ENCODE assay signal across 9 cellular contexts in genomic region chr11:119356349-119357031, GRCh38. TPM values are rescaled to one million over a fixed set of nuclear protein-coding genes. Genes with fewer than 3 reads are reported as not detected.
DNase-seq lines count a peak whose midpoint lies in the region; ATAC-seq and TF ChIP-seq lines count a peak whose summit lies in the region.
"Had no signal": no experiment of that assay in that cellular context is flagged by ENCODE, and none has a peak within 500 bp of the region (broad histone marks: within the 10 kb centered on the region; RNA-seq: fewer than 3 reads in every experiment).

No MANE protein-coding gene starts in this region.

- intact Hi-C loops in CD14-positive monocyte (cut with micrococcal nuclease): loop anchor here (2.0 kb wide), 2 partner anchors 116 to 118 kb away; no protein-coding TSS in a partner anchor
- intact Hi-C loops in colonic mucosa (cut with DNase I): loop anchor here (2.0 kb wide), 2 partner anchors 16 to 118 kb away; no protein-coding TSS in a partner anchor

- H3K36me3 ChIP-seq in colonic mucosa: no peaks in the 10 kb centered on the region

- H3K27ac ChIP-seq in colonic mucosa: no peak overlapping the region

- no peaks in the 10 kb centered on the region for H3K36me3 Mint-ChIP-seq in CD14-positive monocyte
- H3K36me3 Mint-ChIP-seq in activated CD4-positive, alpha-beta T cell treated with anti-CD3 and anti-CD28 coated beads, Interleukin-2, amount 10 ng/mL, durations not matched to agents 7 days and 5 days (ENCODE audit: low read depth): no peaks in the 10 kb centered on the region

- peaks cover 0 to 2% (median 0%) of the 10 kb centered on the region in 7 donors for H3K9me3 Mint-ChIP-seq in CD14-positive monocyte
- H3K9me3 Mint-ChIP-seq in activated CD4-positive, alpha-beta T cell treated with anti-CD3 and anti-CD28 coated beads, Interleukin-2, amount 10 ng/mL, durations not matched to agents 7 days and 5 days: no peaks in the 10 kb centered on the region

- ATAC-seq in GM21786 (IDR thresholded peaks at IDR 0.05; ENCODE audit: unreplicated experiment) (peak; percentile 68), left lobe of liver (peak; percentile 80)

- H3K27me3 Mint-ChIP-seq in CD14-positive monocyte (ENCODE audit: low read depth in 3 of 3): peaks cover 29 to 50% (median 30%) of the 10 kb centered on the region in 3 donors
- peaks cover 32% of the 10 kb centered on the region for H3K27me3 Mint-ChIP-seq in activated CD4-positive, alpha-beta T cell treated with anti-CD3 and anti-CD28 coated beads, Interleukin-2, amount 10 ng/mL, durations not matched to agents 7 days and 5 days

- DNase-seq in CD14-positive monocyte (ENCODE audit: low spot score) (peak; percentile 74), NCI-H1092 treated with DMSO at 0.1 percent for 48 hours (lab: John Stamatoyannopoulos, UW) (peak; percentile 43), colonic mucosa (peak; percentile 87), left lobe of liver (ENCODE audit: low spot score) (peak; percentile 77), DMS53 treated with DMSO at 0.1 percent for 48 hours (lab: John Stamatoyannopoulos, UW; ENCODE audit: unreplicated experiment) (no peak)
- DNase-seq in activated CD4-positive, alpha-beta T cell treated with anti-CD3 and anti-CD28 coated beads, Interleukin-2, amount 10 ng/mL, durations not matched to agents 7 days and 5 days: peak; percentile 74
- DNase-seq in stimulated activated CD4-positive, alpha-beta T cell treated with anti-CD3 and anti-CD28 coated beads, Interleukin-4, amount 100 ng/mL, for 1 hour: peak; percentile 75

- no peaks in the 10 kb centered on the region for H3K4me1 ChIP-seq in colonic mucosa

- peak overlapping the region; percentile 73 to 75 for H3K9ac ChIP-seq in colonic mucosa (ENCODE audit: low read depth in 2 of 2, low read length in 2 of 2)

- POLR2A ChIA-PET in activated CD4-positive, alpha-beta T cell treated with anti-CD3 and anti-CD28 coated beads, Interleukin-2, amount 10 ng/mL, durations not matched to agents 7 days and 5 days (lab: Charles Lee): interaction anchor here (0.6 kb wide), 1 partner anchor 330 kb away, joined by 3 read pairs; no protein-coding TSS in a partner anchor

- H3K4me3 ChIP-seq in colonic mucosa: peak overlapping the region; percentile 49

- peak overlapping the region in 3 of 7 donors; percentile 27 to 84 (median 63) for H3K27ac Mint-ChIP-seq in CD14-positive monocyte
- H3K27ac Mint-ChIP-seq in activated CD4-positive, alpha-beta T cell treated with anti-CD3 and anti-CD28 coated beads, Interleukin-2, amount 10 ng/mL, durations not matched to agents 7 days and 5 days: peak overlapping the region; percentile 7

- CTCF ChIA-PET in activated CD4-positive, alpha-beta T cell treated with anti-CD3 and anti-CD28 coated beads, Interleukin-2, amount 10 ng/mL, durations not matched to agents 7 days and 5 days (lab: Charles Lee): interaction anchor here (0.6 to 5.1 kb wide), 36 partner anchors 8 to 901 kb away, joined by 3 to 99 read pairs (median 4); partner anchors contain the start of genes C1QTNF5, MFRP and USP2

- TF ChIP-seq CTCF in CD14-positive monocyte (IDR thresholded peaks at IDR 0.05) (peak; percentile 100), colonic mucosa (IDR thresholded peaks at IDR 0.05) (peak; percentile 90)

- H3K27me3 ChIP-seq in colonic mucosa: no peaks in the 10 kb centered on the region

- H3K4me1 Mint-ChIP-seq in CD14-positive monocyte: peaks cover 11% of the 10 kb centered on the region
- H3K4me1 Mint-ChIP-seq in activated CD4-positive, alpha-beta T cell treated with anti-CD3 and anti-CD28 coated beads, Interleukin-2, amount 10 ng/mL, durations not matched to agents 7 days and 5 days: peaks cover 16% of the 10 kb centered on the region

- H3K9me3 ChIP-seq in colonic mucosa: no peaks in the 10 kb centered on the region

- peak overlapping the region; percentile 85 to 98 for H3K4me3 Mint-ChIP-seq in CD14-positive monocyte
- peak overlapping the region; percentile 76 for H3K4me3 Mint-ChIP-seq in activated CD4-positive, alpha-beta T cell treated with anti-CD3 and anti-CD28 coated beads, Interleukin-2, amount 10 ng/mL, durations not matched to agents 7 days and 5 days

RNA-seq across cellular contexts. Expression of gene MFRP, which starts 10.0 kb away (rescaled TPM):
- not detected for polyA plus RNA-seq in CD14-positive monocyte
- total RNA-seq in activated CD4-positive, alpha-beta T cell treated with anti-CD3 and anti-CD28 coated beads, Interleukin-2, amount 10 ng/mL, durations not matched to agents 7 days and 5 days: not detected
- total RNA-seq in colonic mucosa: not detected
- not detected for total RNA-seq in left lobe of liver
- total RNA-seq: LHCN-M2 had no signal

RNA-seq across cellular contexts. Expression of gene C1QTNF5, which starts 15.8 kb away (rescaled TPM):
- not detected for polyA plus RNA-seq in CD14-positive monocyte
- total RNA-seq in activated CD4-positive, alpha-beta T cell treated with anti-CD3 and anti-CD28 coated beads, Interleukin-2, amount 10 ng/mL, durations not matched to agents 7 days and 5 days: not detected
- total RNA-seq in colonic mucosa (1 to 10 TPM; 5.3 to 8.7 TPM), left lobe of liver (4.7 TPM)

RNA-seq across cellular contexts. Expression of gene RNF26, which starts 22.2 kb away (rescaled TPM):
- polyA plus RNA-seq in CD14-positive monocyte: 10 to 100 TPM; 20.5 to 27.6 TPM
- 10 to 100 TPM; 38.3 to 38.8 TPM for total RNA-seq in activated CD4-positive, alpha-beta T cell treated with anti-CD3 and anti-CD28 coated beads, Interleukin-2, amount 10 ng/mL, durations not matched to agents 7 days and 5 days
- total RNA-seq in colonic mucosa (10 to 100 TPM; 22.9 to 46.6 TPM), left lobe of liver (15.0 TPM)

RNA-seq across cellular contexts. Expression of gene USP2, which starts 25.0 kb away (rescaled TPM):
- polyA plus RNA-seq in CD14-positive monocyte: not detected
- total RNA-seq in activated CD4-positive, alpha-beta T cell treated with anti-CD3 and anti-CD28 coated beads, Interleukin-2, amount 10 ng/mL, durations not matched to agents 7 days and 5 days: under 1 TPM; 0.17 to 0.22 TPM
- total RNA-seq in colonic mucosa (10 to 100 TPM in 1 of 2 donors, 1 to 10 TPM in 1; 7.9 to 11.6 TPM), left lobe of liver (10.9 TPM)

RNA-seq across cellular contexts. Expression of gene MCAM, which starts 39.6 kb away (rescaled TPM):
- not detected for polyA plus RNA-seq in CD14-positive monocyte
- 1 to 10 TPM; 1.0 to 1.4 TPM for total RNA-seq in activated CD4-positive, alpha-beta T cell treated with anti-CD3 and anti-CD28 coated beads, Interleukin-2, amount 10 ng/mL, durations not matched to agents 7 days and 5 days
- 10 to 100 TPM in 1 of 2 donors, 1 to 10 TPM in 1; 5.4 to 36.9 TPM for total RNA-seq in colonic mucosa
- 1.5 TPM for total RNA-seq in left lobe of liver
